In genomic region chr21:37268186-37268503, GRCh38 we compare ENCODE assay signal across 7 cellular contexts. TPM values are rescaled to one million over a fixed set of nuclear protein-coding genes. Genes with fewer than 3 reads are reported as not detected.
DNase-seq lines count a peak whose midpoint lies in the region; ATAC-seq, FAIRE-seq and TF ChIP-seq lines count a peak whose summit lies in the region.

No MANE protein-coding gene starts in this region.

- FAIRE-seq in keratinocyte (lab: Jason Lieb, UNC) = no peak

- DNase-seq in IMR-90 (no peak), keratinocyte (ENCODE audit: low read depth, low spot score) (no peak), HK-2 (ENCODE audit: unreplicated experiment) (no peak), glomerular visceral epithelial cell (ENCODE audit: extremely low spot score) (no peak), GM13977 (ENCODE audit: low spot score) (no peak)
- no peak for DNase-seq in activated naive CD8-positive, alpha-beta T cell treated with anti-CD3 and anti-CD28 coated beads, Interleukin-2, amount 50 U/mL, for 24 hours

- peak overlapping the region; percentile 98 for H3K27ac Mint-ChIP-seq in activated naive CD8-positive, alpha-beta T cell treated with anti-CD3 and anti-CD28 coated beads, Interleukin-2, amount 50 U/mL, for 24 hours

- H3K27me3 ChIP-seq in IMR-90 (ENCODE audit: control insufficient read depth, insufficient read depth, low read length) = no peaks in the 10 kb centered on the region
- no peaks in the 10 kb centered on the region for H3K27me3 ChIP-seq in keratinocyte (ENCODE audit: control insufficient read depth, extremely low read depth, insufficient read depth, low read length)
- no peaks in the 10 kb centered on the region for H3K27me3 ChIP-seq in subcutaneous abdominal adipose tissue (ENCODE audit: control insufficient read depth in 5 of 5, insufficient read depth in 4 of 5, low read length in 5 of 5)

- H3K9me3 ChIP-seq in IMR-90 (ENCODE audit: control insufficient read depth, insufficient read depth, low read length) = no peaks in the 10 kb centered on the region
- no peaks in the 10 kb centered on the region for H3K9me3 ChIP-seq in keratinocyte (ENCODE audit: control insufficient read depth, low read depth, low read length)
- no peaks in the 10 kb centered on the region for H3K9me3 ChIP-seq in subcutaneous abdominal adipose tissue (ENCODE audit: control insufficient read depth in 5 of 5, low read length in 5 of 5)

- peak overlapping the region; percentile 80 for H3K56ac ChIP-seq in IMR-90 (ENCODE audit: extremely low read depth, insufficient read depth, low read length)

- H3K4ac ChIP-seq in IMR-90 (ENCODE audit: low read depth, low read length) = peak overlapping the region; percentile 90

- peak overlapping the region; percentile 93 for H3K14ac ChIP-seq in IMR-90 (replicated peaks; ENCODE audit: low read depth, low read length)

- peak overlapping the region; percentile 21 to 94 for H4K8ac ChIP-seq in IMR-90 (ENCODE audit: low read depth in 2 of 2, low read length in 2 of 2)

- no peak for ATAC-seq in IMR-90 (ENCODE audit: low read depth)
- no peak for ATAC-seq in activated naive CD8-positive, alpha-beta T cell treated with anti-CD3 and anti-CD28 coated beads, Interleukin-2, amount 50 U/mL, for 24 hours

- H3K27ac ChIP-seq in IMR-90 (ENCODE audit: insufficient read depth, low read length) (peak overlapping the region; percentile 93), keratinocyte (ENCODE audit: control insufficient read depth, insufficient read depth, low read length) (peak overlapping the region; percentile 99), subcutaneous abdominal adipose tissue (ENCODE audit: low read depth, low read length) (peak overlapping the region; percentile 95)

- in situ Hi-C loops in IMR-90 (cut with MboI; ENCODE audit: low sequenced_read_pairs) = loop anchor here (25.0 kb wide), 1 partner anchor 194 kb away; no protein-coding TSS in a partner anchor
- in situ Hi-C loops in GM13977 (cut with MboI; ENCODE audit: low pct_unique_long_range_greater_than_20kb, low sequenced_read_pairs, unreplicated experiment) = no loop called here

- TF ChIP-seq CTCF in IMR-90 (conservative IDR thresholded peaks at IDR 0.05; ENCODE audit: low read depth, low read length) (no peak), keratinocyte (optimal IDR thresholded peaks at IDR 0.05 in 1 of 3, IDR thresholded peaks at IDR 0.05 in 1 of 3, conservative IDR thresholded peaks at IDR 0.05 in 1 of 3; ENCODE audit: extremely low read depth in 1 of 3, insufficient read depth in 2 of 3, low read length in 3 of 3) (no peak), GM13977 (IDR thresholded peaks at IDR 0.05; ENCODE audit: extremely low read depth, insufficient read depth, missing control alignments) (no peak)

- CTCF ChIA-PET in IMR-90 (lab: Yijun Ruan, JAX) = no interaction called here

- H3K9me3 Mint-ChIP-seq in activated naive CD8-positive, alpha-beta T cell treated with anti-CD3 and anti-CD28 coated beads, Interleukin-2, amount 50 U/mL, for 24 hours = no peaks in the 10 kb centered on the region

- peak overlapping the region; percentile 69 for H3K4me3 ChIP-seq in IMR-90 (ENCODE audit: insufficient read depth, low read depth, low read length)
- peak overlapping the region; percentile 73 to 85 (median 83) for H3K4me3 ChIP-seq in keratinocyte (ENCODE audit: control insufficient read depth in 2 of 3, extremely low read depth in 1 of 3, insufficient read depth in 2 of 3, low read depth in 1 of 3, low read length in 3 of 3)
- peak overlapping the region; percentile 70 to 85 (median 81) for H3K4me3 ChIP-seq in subcutaneous abdominal adipose tissue (ENCODE audit: low read depth in 1 of 5, low read length in 5 of 5)

- peak overlapping the region; percentile 63 for H2BK120ac ChIP-seq in IMR-90 (ENCODE audit: low read depth, low read length)

- H3K4me2 ChIP-seq in IMR-90 (ENCODE audit: low read depth, low read length) = peak overlapping the region; percentile 95
- H3K4me2 ChIP-seq in keratinocyte (ENCODE audit: control insufficient read depth, extremely low read depth, insufficient read depth, low read depth, low read length) = peak overlapping the region; percentile 79

- H3K9me1 ChIP-seq in IMR-90 (ENCODE audit: insufficient read depth, low read length) (peaks cover 16% of the 10 kb centered on the region), keratinocyte (ENCODE audit: control insufficient read depth, extremely low read depth, insufficient read depth, low read length) (no peaks in the 10 kb centered on the region)

- peaks cover 3% of the 10 kb centered on the region; the same call in 1 of the 2 replicates for H3K4me1 ChIP-seq in IMR-90 (ENCODE audit: control insufficient read depth, insufficient read depth, low read length)
- H3K4me1 ChIP-seq in keratinocyte (ENCODE audit: control insufficient read depth, extremely low read depth, insufficient read depth, low read length) = peaks cover 18% of the 10 kb centered on the region
- H3K4me1 ChIP-seq in subcutaneous abdominal adipose tissue (ENCODE audit: control insufficient read depth in 5 of 5, insufficient read depth in 5 of 5, low read length in 5 of 5) = peaks cover 0 to 24% (median 16%) of the 10 kb centered on the region in 5 donors

- H4K20me1 ChIP-seq in IMR-90 (ENCODE audit: insufficient read depth, low read length) (peaks cover 8% of the 10 kb centered on the region), keratinocyte (ENCODE audit: control insufficient read depth, extremely low read depth, insufficient read depth, low read length) (no peaks in the 10 kb centered on the region)

- BruUV-seq in IMR-90 (replicated peaks; lab: Mats Ljungman, UMichigan) = no TSS peak

- intact Hi-C loops in IMR-90 (cut with micrococcal nuclease) = loop anchor here (5.0 kb wide), 1 partner anchor 194 kb away; no protein-coding TSS in a partner anchor

- peak overlapping the region; percentile 62 for H2AK5ac ChIP-seq in IMR-90 (ENCODE audit: low read depth, low read length)

- dilution Hi-C loops in IMR-90 (cut with HindIII; ENCODE audit: low sequenced_read_pairs, unreplicated experiment) (no loop called here), keratinocyte (cut with MboI; ENCODE audit: extremely low pct_ligation_motif_present, low sequenced_read_pairs) (no loop called here)

- peaks cover 10% of the 10 kb centered on the region for H3K36me3 Mint-ChIP-seq in activated naive CD8-positive, alpha-beta T cell treated with anti-CD3 and anti-CD28 coated beads, Interleukin-2, amount 50 U/mL, for 24 hours (ENCODE audit: low read depth)

- POLR2A ChIA-PET in IMR-90 (lab: Charles Lee; ENCODE audit: unreplicated experiment) = interaction anchor here (0.6 to 1.3 kb wide), 2 partner anchors 64 to 195 kb away, joined by 3 read pairs; no protein-coding TSS in a partner anchor

- peak overlapping the region; percentile 95 for H4K91ac ChIP-seq in IMR-90 (ENCODE audit: insufficient read depth, low read depth, low read length)

- H2AK9ac ChIP-seq in IMR-90 (replicated peaks; ENCODE audit: low read depth, low read length, poor library complexity) = peak overlapping the region; percentile 82

- H3K79me1 ChIP-seq in IMR-90 (ENCODE audit: low read depth in 1 of 2, low read length in 2 of 2) = peaks cover 9 to 40% of the 10 kb centered on the region in 2 experiments; a peak in 3 of 4 replicates

- peak overlapping the region; percentile 93 for H3K4me3 Mint-ChIP-seq in activated naive CD8-positive, alpha-beta T cell treated with anti-CD3 and anti-CD28 coated beads, Interleukin-2, amount 50 U/mL, for 24 hours

- H3K36me3 ChIP-seq in IMR-90 (ENCODE audit: control insufficient read depth, insufficient read depth, low read length) (no peaks in the 10 kb centered on the region), keratinocyte (ENCODE audit: control insufficient read depth in 2 of 2, extremely low read depth in 1 of 2, insufficient read depth in 2 of 2, low read length in 2 of 2) (no peaks in the 10 kb centered on the region), subcutaneous abdominal adipose tissue (ENCODE audit: control insufficient read depth in 5 of 5, insufficient read depth in 5 of 5, low read length in 5 of 5) (no peaks in the 10 kb centered on the region)

- peak overlapping the region; percentile 73; the same call in 1 of the 2 replicates for H3K23ac ChIP-seq in IMR-90 (ENCODE audit: low read depth, low read length)

- no CpG with 5 or more reads among the region's 7 CpGs for WGBS in IMR-90 (ENCODE audit: extremely low coverage in 2 of 2, insufficient read length in 1 of 2), 2 experiments

- no peak overlapping the region for H2BK20ac ChIP-seq in IMR-90 (ENCODE audit: low read depth, low read length)

- no peak for TF ChIP-seq POLR2A in IMR-90 (IDR thresholded peaks at IDR 0.05; ENCODE audit: low read depth, low read length)

- H2BK5ac ChIP-seq in IMR-90 (ENCODE audit: low read depth, low read length, poor library complexity, severe bottlenecking) = peak overlapping the region; percentile 87

- H2AFZ ChIP-seq in IMR-90 (replicated peaks; ENCODE audit: low read length, poor library complexity) (peak overlapping the region; percentile 93), keratinocyte (ENCODE audit: control insufficient read depth, low read length) (peak overlapping the region; percentile 92)

- H3K4me1 Mint-ChIP-seq in activated naive CD8-positive, alpha-beta T cell treated with anti-CD3 and anti-CD28 coated beads, Interleukin-2, amount 50 U/mL, for 24 hours = peaks cover 43% of the 10 kb centered on the region

- H3K9ac ChIP-seq in IMR-90 (ENCODE audit: low read depth, low read length) = peak overlapping the region; percentile 85
- peak overlapping the region; percentile 98 for H3K9ac ChIP-seq in keratinocyte (ENCODE audit: control insufficient read depth, extremely low read depth, insufficient read depth, low read length)
- peak overlapping the region; percentile 48 to 89 (median 78) for H3K9ac ChIP-seq in subcutaneous abdominal adipose tissue (ENCODE audit: low read length in 5 of 5)

- 0 out of 2 replicates have a peak, but pooled peaks have one; percentile 3 for TF ChIP-seq RAD21 in IMR-90 (IDR thresholded peaks at IDR 0.05; ENCODE audit: low read length)

- peak overlapping the region; percentile 33; the same call in 1 of the 2 replicates for H3K18ac ChIP-seq in IMR-90 (ENCODE audit: low read depth, low read length)

- no peaks in the 10 kb centered on the region for H3K27me3 Mint-ChIP-seq in activated naive CD8-positive, alpha-beta T cell treated with anti-CD3 and anti-CD28 coated beads, Interleukin-2, amount 50 U/mL, for 24 hours

- H3K79me2 ChIP-seq in keratinocyte (ENCODE audit: control insufficient read depth, insufficient read depth, low read length) = peaks cover 36% of the 10 kb centered on the region

- peak overlapping the region; percentile 39; the same call in 1 of the 3 replicates for H2BK15ac ChIP-seq in IMR-90 (ENCODE audit: low read depth, low read length)

- H4K5ac ChIP-seq in IMR-90 (ENCODE audit: low read depth, low read length) = peak overlapping the region; percentile 78

RNA-seq across cellular contexts. Expression of gene VPS26C, which starts 1.0 kb away (rescaled TPM):
- total RNA-seq in IMR-90 (2012; rRNA removed) = 30.0 and 36.6 TPM in 2 replicates
- polyA plus RNA-seq in IMR-90 (2012; rRNA removed) (27.0 and 30.0 TPM in 2 replicates), keratinocyte (38.6 to 46.1 TPM (median 41.3 TPM) in 3 replicates)
- 16.3 and 24.0 TPM in 2 replicates for polyA plus RNA-seq in IMR-90 (2012; cell fraction: cytosol; rRNA removed)
- 22.7 and 40.3 TPM in 2 replicates for polyA plus RNA-seq in IMR-90 (2012; cell fraction: nucleus; rRNA removed; ENCODE audit: low replicate concordance)
- polyA plus RNA-seq in keratinocyte (2011; ENCODE audit: low read depth) = 19.0 TPM
- 32.5 and 49.2 TPM in 2 replicates for polyA plus RNA-seq in keratinocyte (2011; cell fraction: cytosol; rRNA removed)
- polyA plus RNA-seq in keratinocyte (2011; cell fraction: nucleus; rRNA removed) = 44.7 and 48.0 TPM in 2 replicates
- polyA plus RNA-seq in keratinocyte (2012; ENCODE audit: low replicate concordance) = 31.9 and 34.7 TPM in 2 replicates
- 22.3 to 39.7 TPM (median 35.9 TPM) in 3 replicates for polyA minus RNA-seq in keratinocyte
- polyA minus RNA-seq in keratinocyte (2011; cell fraction: cytosol; rRNA and poly(A)+ RNA removed) = 48.7 TPM
- polyA minus RNA-seq in keratinocyte (2011; cell fraction: nucleus; rRNA and poly(A)+ RNA removed) = 21.3 and 35.1 TPM in 2 replicates
